ENCODE assay signal across 9 cellular contexts in the genomic region with DNA sequence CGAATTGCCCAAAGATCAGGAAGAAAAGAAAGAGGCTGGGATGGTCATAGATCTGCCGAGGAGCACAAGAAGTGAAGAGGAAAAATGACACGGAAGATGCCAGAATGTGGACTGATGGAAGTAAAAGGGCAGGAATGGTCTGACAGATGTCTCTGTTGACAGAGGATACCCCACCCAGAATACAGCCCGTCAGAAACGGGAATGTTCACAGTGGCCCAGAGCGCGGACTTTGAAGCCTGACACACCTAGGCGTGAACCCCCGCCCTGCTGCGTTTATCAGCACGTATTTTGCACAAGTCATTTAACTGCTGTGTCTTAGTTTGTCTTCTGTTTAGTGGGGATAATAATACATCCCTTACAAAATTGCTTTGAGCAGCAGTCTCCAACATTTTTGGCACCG. TPM values are rescaled to one million over a fixed set of nuclear protein-coding genes. Genes with fewer than 3 reads are reported as not detected.
A peak's percentile ranks its signal among the peaks of the same experiment; 100 is the strongest.
DNase-seq lines count a peak whose midpoint lies in the region; ATAC-seq and TF ChIP-seq lines count a peak whose summit lies in the region.
"Had no signal": no experiment of that assay in that cellular context is flagged by ENCODE, and none has a peak within 500 bp of the region (broad histone marks: within the 10 kb centered on the region; RNA-seq: fewer than 3 reads in every experiment).

No MANE protein-coding gene starts in this region.

- ATAC-seq in WTC11 (no peak), HG03097 (IDR thresholded peaks at IDR 0.05; ENCODE audit: low FRiP score, unreplicated experiment) (no peak), GM21786 (IDR thresholded peaks at IDR 0.05; ENCODE audit: unreplicated experiment) (no peak)

- H3K27ac Mint-ChIP-seq in activated T-cell treated with anti-CD3 and anti-CD28 coated beads, Interleukin-2, amount 50 U/mL, for 24 hours, result peak overlapping the region; percentile 3
- H3K27ac Mint-ChIP-seq in WTC11, result no peak overlapping the region

- H3K4me3 ChIP-seq in iPS-18a (ENCODE audit: low read length) (peak overlapping the region; percentile 76), subcutaneous abdominal adipose tissue (ENCODE audit: low read depth in 1 of 5, low read length in 5 of 5) (peak overlapping the region in 4 of 5 donors; percentile 40 to 68 (median 62))
- H3K4me3 ChIP-seq: SK-N-MC had no signal

- H3K27me3 ChIP-seq in iPS-18a (ENCODE audit: control insufficient read depth, insufficient read depth, low read length) (no peaks in the 10 kb centered on the region), subcutaneous abdominal adipose tissue (ENCODE audit: control insufficient read depth in 5 of 5, insufficient read depth in 4 of 5, low read length in 5 of 5) (no peaks in the 10 kb centered on the region)

- no peaks in the 10 kb centered on the region for H3K36me3 Mint-ChIP-seq in activated T-cell treated with anti-CD3 and anti-CD28 coated beads, Interleukin-2, amount 50 U/mL, for 24 hours (ENCODE audit: low read depth)
- no peaks in the 10 kb centered on the region for H3K36me3 Mint-ChIP-seq in WTC11

- H3K9me3 ChIP-seq in iPS-18a (ENCODE audit: control insufficient read depth, low read depth, low read length), result no peaks in the 10 kb centered on the region
- H3K9me3 ChIP-seq in subcutaneous abdominal adipose tissue (ENCODE audit: control insufficient read depth in 5 of 5, low read length in 5 of 5), result peaks cover 0 to 5% (median 0%) of the 10 kb centered on the region in 5 donors

- CTCF ChIA-PET in WTC11 (lab: Charles Lee), result interaction anchor here (0.6 to 2.6 kb wide), 30 partner anchors 10 to 361 kb away, joined by 3 to 57 read pairs (median 6); partner anchors contain the start of genes AKR1B1, AKR1B10, AKR1B15 and SLC35B4

- POLR2A ChIA-PET in WTC11 (lab: Charles Lee), result interaction anchor here (0.6 kb wide), 1 partner anchor 11 kb away, joined by 3 read pairs; no protein-coding TSS in a partner anchor

- no peaks in the 10 kb centered on the region for H3K9me3 Mint-ChIP-seq in activated T-cell treated with anti-CD3 and anti-CD28 coated beads, Interleukin-2, amount 50 U/mL, for 24 hours
- peaks cover 6% of the 10 kb centered on the region for H3K9me3 Mint-ChIP-seq in WTC11

- H3K36me3 ChIP-seq in iPS-18a (ENCODE audit: control insufficient read depth, low read depth, low read length) (no peaks in the 10 kb centered on the region), subcutaneous abdominal adipose tissue (ENCODE audit: control insufficient read depth in 5 of 5, insufficient read depth in 5 of 5, low read length in 5 of 5) (no peaks in the 10 kb centered on the region)

- no peaks in the 10 kb centered on the region for H3K27me3 Mint-ChIP-seq in activated T-cell treated with anti-CD3 and anti-CD28 coated beads, Interleukin-2, amount 50 U/mL, for 24 hours
- peaks cover 6% of the 10 kb centered on the region; the same call in 1 of the 2 replicates for H3K27me3 Mint-ChIP-seq in WTC11 (ENCODE audit: low read depth)

- H3K9ac ChIP-seq in iPS-18a (ENCODE audit: low read length) (no peak overlapping the region), subcutaneous abdominal adipose tissue (ENCODE audit: low read length in 5 of 5) (no peak overlapping the region)

- no peak overlapping the region for H3K27ac ChIP-seq in iPS-18a (ENCODE audit: low read length)
- no peak overlapping the region for H3K27ac ChIP-seq in subcutaneous abdominal adipose tissue (ENCODE audit: low read depth, low read length)
- H3K27ac ChIP-seq: SK-N-MC had no signal

- peak overlapping the region; percentile 74 for H3K4me3 Mint-ChIP-seq in activated T-cell treated with anti-CD3 and anti-CD28 coated beads, Interleukin-2, amount 50 U/mL, for 24 hours
- H3K4me3 Mint-ChIP-seq in WTC11, result peak overlapping the region; percentile 81

- peaks cover 16% of the 10 kb centered on the region for H3K4me1 Mint-ChIP-seq in activated T-cell treated with anti-CD3 and anti-CD28 coated beads, Interleukin-2, amount 50 U/mL, for 24 hours (ENCODE audit: low read depth)
- H3K4me1 Mint-ChIP-seq in WTC11, result no peaks in the 10 kb centered on the region

- in situ Hi-C loops in GM13977 (cut with MboI; ENCODE audit: low pct_unique_long_range_greater_than_20kb, low sequenced_read_pairs, unreplicated experiment), result loop anchor here (10.0 to 25.0 kb wide), 2 partner anchors 183 to 530 kb away; no protein-coding TSS in a partner anchor

- no peak for DNase-seq in activated T-cell treated with anti-CD3 and anti-CD28 coated beads, Interleukin-2, amount 50 U/mL, for 24 hours
- DNase-seq in activated T-cell treated with anti-CD3 and anti-CD28 coated beads, Interleukin-2, amount 50 U/mL, for 1 hour, result no peak
- no peak for DNase-seq in WTC11 (ENCODE audit: low spot score)
- no peak for DNase-seq in GM13977 (ENCODE audit: low spot score)

- peaks cover 5% of the 10 kb centered on the region for H3K4me1 ChIP-seq in iPS-18a (ENCODE audit: control insufficient read depth, low read depth, low read length)
- peaks cover 0 to 15% (median 14%) of the 10 kb centered on the region in 5 donors for H3K4me1 ChIP-seq in subcutaneous abdominal adipose tissue (ENCODE audit: control insufficient read depth in 5 of 5, insufficient read depth in 5 of 5, low read length in 5 of 5)

- TF ChIP-seq CTCF in WTC11 (IDR thresholded peaks at IDR 0.05) (no peak), GM13977 (IDR thresholded peaks at IDR 0.05; ENCODE audit: extremely low read depth, insufficient read depth, missing control alignments) (no peak)

TF ChIP-seq in WTC11, 78 proteins besides CTCF, POLR2A, EP300 and RAD21:
- no peak for TF ChIP-seq ATF3 (CRISPR knock-in tag; conservative IDR thresholded peaks at IDR 0.05)
- TF ChIP-seq RORB (CRISPR knock-in tag; IDR thresholded peaks at IDR 0.05), result no peak
- TF ChIP-seq, protein P1, sequence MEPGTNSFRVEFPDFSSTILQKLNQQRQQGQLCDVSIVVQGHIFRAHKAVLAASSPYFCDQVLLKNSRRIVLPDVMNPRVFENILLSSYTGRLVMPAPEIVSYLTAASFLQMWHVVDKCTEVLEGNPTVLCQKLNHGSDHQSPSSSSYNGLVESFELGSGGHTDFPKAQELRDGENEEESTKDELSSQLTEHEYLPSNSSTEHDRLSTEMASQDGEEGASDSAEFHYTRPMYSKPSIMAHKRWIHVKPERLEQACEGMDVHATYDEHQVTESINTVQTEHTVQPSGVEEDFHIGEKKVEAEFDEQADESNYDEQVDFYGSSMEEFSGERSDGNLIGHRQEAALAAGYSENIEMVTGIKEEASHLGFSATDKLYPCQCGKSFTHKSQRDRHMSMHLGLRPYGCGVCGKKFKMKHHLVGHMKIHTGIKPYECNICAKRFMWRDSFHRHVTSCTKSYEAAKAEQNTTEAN (CRISPR knock-in tag; IDR thresholded peaks at IDR 0.05), result no peak
- no peak for TF ChIP-seq JAZF1 (CRISPR knock-in tag; IDR thresholded peaks at IDR 0.05)
- no peak for TF ChIP-seq ELF4 (CRISPR knock-in tag; IDR thresholded peaks at IDR 0.05; ENCODE audit: low read depth)
- TF ChIP-seq ZNF396 (CRISPR knock-in tag; IDR thresholded peaks at IDR 0.05; ENCODE audit: borderline replicate concordance), result no peak
- TF ChIP-seq ZNF232 (CRISPR knock-in tag; IDR thresholded peaks at IDR 0.05), result no peak

RNA-seq across cellular contexts. Expression of gene AKR1B1, which starts 27.1 kb away (rescaled TPM):
- total RNA-seq in WTC11 (2021), result 135 to 148 TPM (median 147 TPM) in 3 replicates
